In genomic region chr1:70202173-70202758, GRCh38 we compare ENCODE assay signal across 1 cellular context.
TF ChIP-seq lines count a peak whose summit lies in the region.

No MANE protein-coding gene starts in this region.

TF ChIP-seq in neural cell, 6 proteins besides CTCF, POLR2A, EP300 and RAD21 (continued from another document):
- TF ChIP-seq REST (IDR thresholded peaks at IDR 0.05; ENCODE audit: borderline replicate concordance) (no peak), EZH2 (IDR thresholded peaks at IDR 0.05; ENCODE audit: borderline replicate concordance, insufficient read depth, low read length, poor library complexity, severe bottlenecking) (no peak)
TF ChIP-seq in neural cell: peak in this region for 0.
